In genomic region chr22:20000246-20001081, GRCh38 we compare ENCODE assay signal across 2 cellular contexts.
TF ChIP-seq lines count a peak whose summit lies in the region.

No MANE protein-coding gene starts in this region.

TF ChIP-seq in SK-N-SH, 30 proteins besides CTCF, POLR2A, EP300 and RAD21 (continued from another document):
- TF ChIP-seq, protein P1, sequence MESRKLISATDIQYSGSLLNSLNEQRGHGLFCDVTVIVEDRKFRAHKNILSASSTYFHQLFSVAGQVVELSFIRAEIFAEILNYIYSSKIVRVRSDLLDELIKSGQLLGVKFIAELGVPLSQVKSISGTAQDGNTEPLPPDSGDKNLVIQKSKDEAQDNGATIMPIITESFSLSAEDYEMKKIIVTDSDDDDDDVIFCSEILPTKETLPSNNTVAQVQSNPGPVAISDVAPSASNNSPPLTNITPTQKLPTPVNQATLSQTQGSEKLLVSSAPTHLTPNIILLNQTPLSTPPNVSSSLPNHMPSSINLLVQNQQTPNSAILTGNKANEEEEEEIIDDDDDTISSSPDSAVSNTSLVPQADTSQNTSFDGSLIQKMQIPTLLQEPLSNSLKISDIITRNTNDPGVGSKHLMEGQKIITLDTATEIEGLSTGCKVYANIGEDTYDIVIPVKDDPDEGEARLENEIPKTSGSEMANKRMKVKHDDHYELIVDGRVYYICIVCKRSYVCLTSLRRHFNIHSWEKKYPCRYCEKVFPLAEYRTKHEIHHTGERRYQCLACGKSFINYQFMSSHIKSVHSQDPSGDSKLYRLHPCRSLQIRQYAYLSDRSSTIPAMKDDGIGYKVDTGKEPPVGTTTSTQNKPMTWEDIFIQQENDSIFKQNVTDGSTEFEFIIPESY (IDR thresholded peaks at IDR 0.05; ENCODE audit: borderline replicate concordance, low read depth), result no peak

TF ChIP-seq in SK-N-SH treated with all-trans-retinoic acid at 6 μM for 48 hours, 23 proteins besides CTCF, POLR2A, EP300 and RAD21 (continued from another document):
- no peak for TF ChIP-seq PATZ1 (CRISPR knock-in tag; IDR thresholded peaks at IDR 0.05; ENCODE audit: borderline replicate concordance)
- TF ChIP-seq TOX (CRISPR knock-in tag; IDR thresholded peaks at IDR 0.05; ENCODE audit: borderline replicate concordance), result no peak
- TF ChIP-seq ISL1 (CRISPR knock-in tag; IDR thresholded peaks at IDR 0.05), result no peak
- TF ChIP-seq ZFP3 (CRISPR knock-in tag; IDR thresholded peaks at IDR 0.05), result no peak
- no peak for TF ChIP-seq TCF4 (CRISPR knock-in tag; IDR thresholded peaks at IDR 0.05; ENCODE audit: borderline replicate concordance)
- TF ChIP-seq ZNF8 (CRISPR knock-in tag; IDR thresholded peaks at IDR 0.05), result no peak
- TF ChIP-seq, protein P2, sequence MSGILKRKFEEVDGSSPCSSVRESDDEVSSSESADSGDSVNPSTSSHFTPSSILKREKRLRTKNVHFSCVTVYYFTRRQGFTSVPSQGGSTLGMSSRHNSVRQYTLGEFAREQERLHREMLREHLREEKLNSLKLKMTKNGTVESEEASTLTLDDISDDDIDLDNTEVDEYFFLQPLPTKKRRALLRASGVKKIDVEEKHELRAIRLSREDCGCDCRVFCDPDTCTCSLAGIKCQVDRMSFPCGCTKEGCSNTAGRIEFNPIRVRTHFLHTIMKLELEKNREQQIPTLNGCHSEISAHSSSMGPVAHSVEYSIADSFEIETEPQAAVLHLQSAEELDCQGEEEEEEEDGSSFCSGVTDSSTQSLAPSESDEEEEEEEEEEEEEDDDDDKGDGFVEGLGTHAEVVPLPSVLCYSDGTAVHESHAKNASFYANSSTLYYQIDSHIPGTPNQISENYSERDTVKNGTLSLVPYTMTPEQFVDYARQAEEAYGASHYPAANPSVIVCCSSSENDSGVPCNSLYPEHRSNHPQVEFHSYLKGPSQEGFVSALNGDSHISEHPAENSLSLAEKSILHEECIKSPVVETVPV (CRISPR knock-in tag; IDR thresholded peaks at IDR 0.05), result no peak
- TF ChIP-seq ZFP30 (CRISPR knock-in tag; IDR thresholded peaks at IDR 0.05), result no peak
- no peak for TF ChIP-seq ZNF565 (CRISPR knock-in tag; conservative IDR thresholded peaks at IDR 0.05; ENCODE audit: low read depth)
- TF ChIP-seq BACH2 (CRISPR knock-in tag; IDR thresholded peaks at IDR 0.05; ENCODE audit: borderline replicate concordance), result no peak
- no peak for TF ChIP-seq CREB5 (CRISPR knock-in tag; IDR thresholded peaks at IDR 0.05; ENCODE audit: low read depth)
- no peak for TF ChIP-seq PPARA (CRISPR knock-in tag; IDR thresholded peaks at IDR 0.05; ENCODE audit: borderline replicate concordance)
- TF ChIP-seq RARB (CRISPR knock-in tag; IDR thresholded peaks at IDR 0.05), result no peak
- no peak for TF ChIP-seq POU6F1 (CRISPR knock-in tag; IDR thresholded peaks at IDR 0.05; ENCODE audit: borderline replicate concordance, low read depth)
